In the genomic region with DNA sequence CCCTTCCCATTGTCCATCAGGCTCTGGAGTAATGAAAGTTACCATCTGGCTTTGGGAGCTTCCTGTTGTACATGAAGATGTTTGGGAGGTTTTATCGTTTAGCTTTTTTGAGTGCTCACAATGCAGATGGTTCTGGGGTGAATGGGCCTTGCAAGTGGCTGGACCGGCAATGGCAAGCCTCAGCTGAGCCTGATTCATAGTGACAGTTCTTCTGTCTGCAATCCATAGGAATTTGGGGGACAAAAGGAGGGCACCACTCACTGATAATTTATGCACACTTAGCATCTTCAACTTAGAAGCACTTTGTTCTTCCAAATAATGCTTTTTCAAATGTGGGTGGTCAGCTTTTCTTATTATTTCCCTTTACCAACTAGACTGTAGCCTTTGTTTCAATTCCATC, we compare ENCODE assay signal across 21 cellular contexts.
DNase-seq lines count a peak whose midpoint lies in the region; ATAC-seq, FAIRE-seq and TF ChIP-seq lines count a peak whose summit lies in the region.
"Had no signal": no experiment of that assay in that cellular context is flagged by ENCODE, and none has a peak within 500 bp of the region (broad histone marks: within the 10 kb centered on the region; RNA-seq: fewer than 3 reads in every experiment).

No MANE protein-coding gene starts in this region.

- H3K27ac Mint-ChIP-seq in GM23338 = no peak overlapping the region
- peak overlapping the region in 2 of 3 experiments; percentile 78 to 87 for H3K27ac Mint-ChIP-seq in nephron

- H3F3A ChIP-seq in GM23338 (replicated peaks; ENCODE audit: low read depth) (no peaks in the 10 kb centered on the region), GM23248 (ENCODE audit: insufficient read depth) (peaks cover 32% of the 10 kb centered on the region)

- H3K4me3 ChIP-seq in GM23338 (no peak overlapping the region), sigmoid colon (no peak overlapping the region), GM23248 (no peak overlapping the region)
- H3K4me3 ChIP-seq: MG63, SJSA1 had no signal

- TF ChIP-seq EP300 in sigmoid colon (IDR thresholded peaks at IDR 0.05) = no peak

- no peak overlapping the region for H3K4me3 Mint-ChIP-seq in GM23338
- no peak overlapping the region for H3K4me3 Mint-ChIP-seq in nephron

- H3K4me1 ChIP-seq in GM23338 (ENCODE audit: insufficient read depth) (peaks cover 87% of the 10 kb centered on the region), sigmoid colon (peaks cover 0 to 90% (median 80%) of the 10 kb centered on the region in 4 donors), GM23248 (ENCODE audit: insufficient read depth) (peaks cover 28% of the 10 kb centered on the region)

- in situ Hi-C loops in GM23248 (cut with MboI) = no loop called here

- peaks cover 4% of the 10 kb centered on the region for H3K27me3 Mint-ChIP-seq in GM23338 (ENCODE audit: insufficient read depth, low read depth, poor library complexity)
- H3K27me3 Mint-ChIP-seq in nephron (ENCODE audit: low read depth) = no peaks in the 10 kb centered on the region

- DNase-seq in GM23338 (ENCODE audit: low spot score) (no peak), caudate nucleus (lab: John Stamatoyannopoulos, UW) (no peak), sigmoid colon (no peak), GM23248 (no peak), D721Med (ENCODE audit: insufficient read length, low spot score) (no peak), NCI-H1436 treated with DMSO at 0.1 percent for 48 hours (lab: John Stamatoyannopoulos, UW) (no peak)
- DNase-seq: Calu3, GOT3, HCEC 1CT, IMR-90, KG1, MG63, NCI-H1694, NCI-H2029 treated with DMSO at 0.1 percent for 48 hours, NCI-H2227 treated with DMSO at 0.1 percent for 48 hours, NCI-H526 treated with DMSO at 0.1 percent for 48 hours, Right ventricle myocardium superior, RPMI8226 had no signal

- H3K36me3 ChIP-seq in GM23338 (ENCODE audit: insufficient read depth) (no peaks in the 10 kb centered on the region), sigmoid colon (peaks cover 0 to 7% (median 1%) of the 10 kb centered on the region in 4 donors), GM23248 (ENCODE audit: low read depth) (peaks cover 15% of the 10 kb centered on the region)
- H3K36me3 ChIP-seq: MG63, SJSA1 had no signal

- H3K9me3 ChIP-seq in sigmoid colon (no peaks in the 10 kb centered on the region), GM23248 (ENCODE audit: low read depth) (no peaks in the 10 kb centered on the region)
- H3K9me3 ChIP-seq: MG63, SJSA1 had no signal

- H3K9me3 Mint-ChIP-seq in GM23338 (no peaks in the 10 kb centered on the region), nephron (no peaks in the 10 kb centered on the region)

- H2AFZ ChIP-seq in GM23338 = no peak overlapping the region
- no peak overlapping the region for H2AFZ ChIP-seq in GM23248

- FAIRE-seq in D721Med (lab: Jason Lieb, UNC) = no peak

- H3K9ac ChIP-seq in GM23248 = no peak overlapping the region

- H3K4me1 Mint-ChIP-seq in GM23338 (peaks cover 67% of the 10 kb centered on the region), nephron (peaks cover 52% of the 10 kb centered on the region)

- peak overlapping the region; percentile 13 for H3K4me2 ChIP-seq in GM23338
- no peak overlapping the region for H3K4me2 ChIP-seq in GM23248 (ENCODE audit: unreplicated experiment)

- no peaks in the 10 kb centered on the region for H4K20me1 ChIP-seq in GM23338 (replicated peaks; ENCODE audit: insufficient read depth)
- H4K20me1 ChIP-seq in GM23248 (ENCODE audit: insufficient read depth) = no peaks in the 10 kb centered on the region

- 91 to 94% methylated on average over 2 of the region's 2 CpGs for WGBS in sigmoid colon, 2 donors
- WGBS in GM23248 (ENCODE audit: low coverage in 1 of 2, low lambda C conversion rate in 2 of 2, missing lambda C conversion rate in 2 of 2), 2 experiments = 100% methylated on average over 2 of the region's 2 CpGs

- H3K27me3 ChIP-seq in GM23338 (ENCODE audit: insufficient read depth) (no peaks in the 10 kb centered on the region), sigmoid colon (no peaks in the 10 kb centered on the region), GM23248 (replicated peaks; ENCODE audit: insufficient read depth) (no peaks in the 10 kb centered on the region)
- H3K27me3 ChIP-seq: MG63, SJSA1 had no signal

- TF ChIP-seq POLR2A in sigmoid colon (IDR thresholded peaks at IDR 0.05) = no peak

- H3K79me2 ChIP-seq in GM23338 (replicated peaks; ENCODE audit: insufficient read depth) = no peaks in the 10 kb centered on the region
- no peaks in the 10 kb centered on the region for H3K79me2 ChIP-seq in GM23248 (ENCODE audit: insufficient read depth)

- no peaks in the 10 kb centered on the region for H3K9me2 ChIP-seq in GM23338 (ENCODE audit: insufficient read depth)
- no peaks in the 10 kb centered on the region for H3K9me2 ChIP-seq in GM23248 (ENCODE audit: insufficient read depth)

- H3K36me3 Mint-ChIP-seq in GM23338 (ENCODE audit: low read depth) (no peaks in the 10 kb centered on the region), nephron (ENCODE audit: low read depth) (peaks cover 50% of the 10 kb centered on the region)

- no peak for TF ChIP-seq CTCF in GM23338 (conservative IDR thresholded peaks at IDR 0.05; ENCODE audit: low read depth in 2 of 2)
- no peak for TF ChIP-seq CTCF in nephron (IDR thresholded peaks at IDR 0.05; ENCODE audit: unreplicated experiment in 3 of 3)
- TF ChIP-seq CTCF in sigmoid colon (IDR thresholded peaks at IDR 0.05) = no peak
- TF ChIP-seq CTCF in D721Med (IDR thresholded peaks at IDR 0.05; ENCODE audit: insufficient read depth, missing control alignments) = no peak

- H3K27ac ChIP-seq in GM23338 (ENCODE audit: low read depth) (no peak overlapping the region), caudate nucleus (ENCODE audit: low read depth, low read length) (peak overlapping the region; percentile 48), sigmoid colon (peak overlapping the region; percentile 78 to 89 (median 84)), GM23248 (no peak overlapping the region)
- H3K27ac ChIP-seq: SJSA1 had no signal

- intact Hi-C loops in sigmoid colon (cut with DNase I) = loop anchor here (5.0 kb wide), 1 partner anchor 147 kb away; no protein-coding TSS in a partner anchor

- no peak for ATAC-seq in GM23338
- no peak for ATAC-seq in HG03439 (IDR thresholded peaks at IDR 0.05; ENCODE audit: unreplicated experiment)

TF ChIP-seq in GM23338, 12 proteins besides CTCF, POLR2A, EP300 and RAD21:
- TF ChIP-seq EZH2phosphoT487 (IDR thresholded peaks at IDR 0.05; ENCODE audit: unreplicated experiment) = no peak

Comparison
In these comparisons a context has a peak if more than half of its experiments do, and no peak if none do; other contexts are left out.
1. H3K27ac ChIP-seq: peak in caudate nucleus (single experiment) and sigmoid colon (4 of 4); none in GM23338 (single experiment) and GM23248 (single experiment).